ENCODE assay signal across 8 cellular contexts in the genomic region with DNA sequence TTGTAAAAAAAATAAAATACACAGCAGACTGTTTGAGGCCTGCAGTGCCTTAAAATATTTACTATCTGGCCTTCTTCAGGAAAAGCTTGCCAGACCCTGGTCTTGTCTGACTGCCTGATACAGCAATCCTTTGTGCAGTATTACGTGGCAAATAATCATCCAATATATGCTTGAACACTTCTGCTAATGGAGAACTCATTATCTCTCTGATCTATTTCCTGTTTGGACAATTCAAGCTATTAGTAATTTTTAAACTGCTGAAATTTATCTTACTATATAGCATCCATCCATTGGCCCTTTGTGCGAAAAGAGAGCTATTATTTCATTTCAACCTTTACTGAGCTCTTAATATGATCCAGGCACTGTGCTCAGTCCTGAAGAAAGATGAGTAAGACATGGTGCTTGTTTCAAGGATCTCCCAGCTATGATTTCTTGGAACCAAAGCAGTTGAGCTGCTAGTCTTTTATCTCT. TPM values are rescaled to one million over a fixed set of nuclear protein-coding genes. Genes with fewer than 3 reads are reported as not detected.
A peak's percentile ranks its signal among the peaks of the same experiment; 100 is the strongest.
DNase-seq lines count a peak whose midpoint lies in the region; ATAC-seq and TF ChIP-seq lines count a peak whose summit lies in the region.
"Had no signal": no experiment of that assay in that cellular context is flagged by ENCODE, and none has a peak within 500 bp of the region (broad histone marks: within the 10 kb centered on the region; RNA-seq: fewer than 3 reads in every experiment).

No MANE protein-coding gene starts in this region.

- no peaks in the 10 kb centered on the region for H3K79me1 ChIP-seq in neuronal stem cell (ENCODE audit: low read depth, low read length)

- peak overlapping the region; percentile 79 for H3K9ac ChIP-seq in smooth muscle cell (ENCODE audit: low read depth)
- H3K9ac ChIP-seq in neuronal stem cell (ENCODE audit: low read depth, low read length, poor library complexity): no peak overlapping the region

- H3K27me3 Mint-ChIP-seq in GM23338 (ENCODE audit: insufficient read depth, low read depth, poor library complexity): no peaks in the 10 kb centered on the region
- H3K27me3 Mint-ChIP-seq: activated naive CD4-positive, alpha-beta T cell treated with anti-CD3 and anti-CD28 coated beads, Interleukin-2, amount 50 U/mL, for 24 hours had no signal

- H3K27me3 ChIP-seq in RWPE2 (ENCODE audit: insufficient read depth, poor library complexity, severe bottlenecking) (no peaks in the 10 kb centered on the region), smooth muscle cell (ENCODE audit: low read depth) (no peaks in the 10 kb centered on the region), neuronal stem cell (ENCODE audit: control insufficient read depth in 3 of 3, insufficient read depth in 3 of 3, low read depth in 1 of 3, low read length in 3 of 3) (no peaks in the 10 kb centered on the region), GM23338 (ENCODE audit: insufficient read depth) (no peaks in the 10 kb centered on the region)

- H3K79me2 ChIP-seq in smooth muscle cell (ENCODE audit: low read depth) (peaks cover 32% of the 10 kb centered on the region), GM23338 (replicated peaks; ENCODE audit: insufficient read depth) (no peaks in the 10 kb centered on the region)

- H2AFZ ChIP-seq in smooth muscle cell (ENCODE audit: low read depth) (no peak overlapping the region), neuronal stem cell (ENCODE audit: low read length) (no peak overlapping the region), GM23338 (no peak overlapping the region)

- no peaks in the 10 kb centered on the region for H3K9me3 Mint-ChIP-seq in GM23338
- H3K9me3 Mint-ChIP-seq: activated naive CD4-positive, alpha-beta T cell treated with anti-CD3 and anti-CD28 coated beads, Interleukin-2, amount 50 U/mL, for 24 hours had no signal

- no peak overlapping the region for H2AK5ac ChIP-seq in neuronal stem cell (ENCODE audit: low read depth, low read length)

- no peak overlapping the region for H2BK12ac ChIP-seq in neuronal stem cell (ENCODE audit: low read length)

- H4K91ac ChIP-seq in neuronal stem cell (ENCODE audit: low read depth, low read length, poor library complexity): no peak overlapping the region

- H2BK120ac ChIP-seq in neuronal stem cell (ENCODE audit: low read depth, low read length): no peak overlapping the region

- peaks cover 24% of the 10 kb centered on the region for H3F3A ChIP-seq in smooth muscle cell (ENCODE audit: low read depth)
- H3F3A ChIP-seq in GM23338 (replicated peaks; ENCODE audit: low read depth): no peaks in the 10 kb centered on the region

- no peak overlapping the region for H4K8ac ChIP-seq in neuronal stem cell (ENCODE audit: low read depth, low read length)

- H3K18ac ChIP-seq in neuronal stem cell (ENCODE audit: low read length): no peak overlapping the region

- H3K14ac ChIP-seq in neuronal stem cell (ENCODE audit: low read length): no peak overlapping the region

- H3K36me3 Mint-ChIP-seq in GM23338 (ENCODE audit: low read depth): no peaks in the 10 kb centered on the region

- peak overlapping the region; percentile 80 for H3K4me2 ChIP-seq in smooth muscle cell
- no peak overlapping the region for H3K4me2 ChIP-seq in neuronal stem cell (ENCODE audit: insufficient read depth, low read length, poor library complexity, severe bottlenecking)
- H3K4me2 ChIP-seq in GM23338: no peak overlapping the region

- no peaks in the 10 kb centered on the region for H3K4me1 Mint-ChIP-seq in GM23338

- H3K4me1 ChIP-seq in RWPE2 (ENCODE audit: insufficient read depth, poor library complexity, severe bottlenecking) (peaks cover 48% of the 10 kb centered on the region), smooth muscle cell (ENCODE audit: low read depth) (peaks cover 11% of the 10 kb centered on the region), neuronal stem cell (ENCODE audit: control insufficient read depth in 2 of 2, insufficient read depth in 1 of 2, low read depth in 1 of 2, low read length in 2 of 2) (no peaks in the 10 kb centered on the region), GM23338 (ENCODE audit: insufficient read depth) (no peaks in the 10 kb centered on the region)

- TF ChIP-seq CTCF in RWPE2 (IDR thresholded peaks at IDR 0.05; ENCODE audit: poor library complexity, severe bottlenecking) (no peak), epithelial cell of esophagus (IDR thresholded peaks at IDR 0.05; ENCODE audit: insufficient read depth, low read depth, low read length, missing control alignments) (no peak), smooth muscle cell (IDR thresholded peaks at IDR 0.05; ENCODE audit: borderline replicate concordance, insufficient read depth, poor library complexity, severe bottlenecking) (no peak), GM23338 (conservative IDR thresholded peaks at IDR 0.05; ENCODE audit: low read depth in 2 of 2) (no peak)

- peaks cover 20% of the 10 kb centered on the region for H3K36me3 ChIP-seq in RWPE2 (ENCODE audit: low read depth)
- H3K36me3 ChIP-seq in smooth muscle cell (ENCODE audit: low read depth): no peaks in the 10 kb centered on the region
- peaks cover 0 to 10% of the 10 kb centered on the region in 2 donors for H3K36me3 ChIP-seq in neuronal stem cell (replicated peaks in 1 of 2; ENCODE audit: control insufficient read depth in 2 of 2, insufficient read depth in 2 of 2, low read length in 2 of 2)
- no peaks in the 10 kb centered on the region for H3K36me3 ChIP-seq in GM23338 (ENCODE audit: insufficient read depth)

- 46% methylated on average over 2 of the region's 2 CpGs for WGBS in smooth muscle cell (ENCODE audit: low lambda C conversion rate)
- no CpG with 5 or more reads among the region's 2 CpGs for WGBS in neuronal stem cell (ENCODE audit: extremely low coverage in 2 of 2, insufficient read length in 2 of 2, insufficient replicate concordance in 1 of 2), 2 donors

- H4K20me1 ChIP-seq in smooth muscle cell (ENCODE audit: low read depth) (no peaks in the 10 kb centered on the region), GM23338 (replicated peaks; ENCODE audit: insufficient read depth) (no peaks in the 10 kb centered on the region; the same call in 1 of the 2 replicates)

- ATAC-seq in RWPE2 (ENCODE audit: low read depth) (no peak), GM23338 (no peak)

- H3K27ac Mint-ChIP-seq in GM23338: no peak overlapping the region

- H3K23ac ChIP-seq in neuronal stem cell (ENCODE audit: low read depth, low read length, poor library complexity): no peak overlapping the region

- no peak overlapping the region for H3K4me3 Mint-ChIP-seq in GM23338

- H2BK15ac ChIP-seq in neuronal stem cell (ENCODE audit: low read length): no peak overlapping the region

- H3K4me3 ChIP-seq in RWPE2 (ENCODE audit: severe bottlenecking) (no peak overlapping the region), epithelial cell of esophagus (ENCODE audit: low read length) (no peak overlapping the region), smooth muscle cell (peak overlapping the region; percentile 8), neuronal stem cell (ENCODE audit: low read length in 2 of 2) (no peak overlapping the region), GM23338 (no peak overlapping the region)

- H2BK5ac ChIP-seq in neuronal stem cell (ENCODE audit: low read length): no peak overlapping the region

- DNase-seq in GF-D8 (lab: John Stamatoyannopoulos, UW): peak; percentile 25
- DNase-seq in RWPE2 (ENCODE audit: low spot score): no peak
- DNase-seq in epithelial cell of esophagus (ENCODE audit: low read depth): peak; percentile 24
- no peak for DNase-seq in smooth muscle cell (lab: John Stamatoyannopoulos, UW; ENCODE audit: unreplicated experiment)
- DNase-seq in neuronal stem cell (ENCODE audit: low spot score): no peak
- DNase-seq in NCI-H2196 (lab: John Stamatoyannopoulos, UW; ENCODE audit: unreplicated experiment): no peak
- DNase-seq in GM23338 (ENCODE audit: low spot score): no peak

- H3K4ac ChIP-seq in neuronal stem cell (ENCODE audit: low read length): no peak overlapping the region

- H3K27ac ChIP-seq in RWPE2 (ENCODE audit: poor library complexity, severe bottlenecking) (peak overlapping the region; percentile 100), smooth muscle cell (ENCODE audit: low read depth) (peak overlapping the region; percentile 93), neuronal stem cell (replicated peaks; ENCODE audit: low read length) (no peak overlapping the region), GM23338 (ENCODE audit: low read depth) (no peak overlapping the region)

- H3K9me3 ChIP-seq in RWPE2 (ENCODE audit: severe bottlenecking): no peaks in the 10 kb centered on the region
- no peaks in the 10 kb centered on the region for H3K9me3 ChIP-seq in smooth muscle cell (replicated peaks; ENCODE audit: low read depth)
- no peaks in the 10 kb centered on the region for H3K9me3 ChIP-seq in neuronal stem cell (replicated peaks in 1 of 2; ENCODE audit: control insufficient read depth in 2 of 2, insufficient read depth in 1 of 2, low read depth in 1 of 2, low read length in 2 of 2)

- H3K9me2 ChIP-seq in GM23338 (ENCODE audit: insufficient read depth): no peaks in the 10 kb centered on the region

TF ChIP-seq in GM23338, 12 proteins besides CTCF, POLR2A, EP300 and RAD21 (continues in another document):
- TF ChIP-seq JUNB (IDR thresholded peaks at IDR 0.05; ENCODE audit: unreplicated experiment) (no peak), EZH2 (IDR thresholded peaks at IDR 0.05; ENCODE audit: low read depth, unreplicated experiment) (no peak)

RNA-seq across cellular contexts. Expression of a gene that starts 15.9 kb away (rescaled TPM):
- 27.2 and 40.3 TPM in 2 replicates for total RNA-seq in smooth muscle cell
- polyA plus RNA-seq in smooth muscle cell (19.4 and 27.4 TPM in 2 replicates), GM23338 (2016; fragmentation: Nextera tagmentation; extraction: Ambion mirVana) (16.0 and 16.2 TPM in 2 replicates)
- polyA plus RNA-seq in neuronal stem cell (2013, experiment 1 of 2): 10.9 TPM
- polyA plus RNA-seq in neuronal stem cell (2013, experiment 2 of 2): 9.7 TPM
- 16.0 and 36.7 TPM in 2 replicates for total RNA-seq in GM23338 (2014; rRNA removed; shearing (Covaris generic))

Comparison
In these comparisons a context has a peak if more than half of its experiments do, and no peak if none do; other contexts are left out.
1. DNase-seq: peak in GF-D8 (single experiment) and epithelial cell of esophagus (single experiment); none in RWPE2 (single experiment), smooth muscle cell (single experiment), neuronal stem cell (single experiment), NCI-H2196 (single experiment) and GM23338 (single experiment).
2. H3K27ac ChIP-seq: peak in RWPE2 (single experiment) and smooth muscle cell (single experiment); none in neuronal stem cell (single experiment) and GM23338 (single experiment).